Comparison of ENCODE assay signal across 8 cellular contexts in the genomic region with DNA sequence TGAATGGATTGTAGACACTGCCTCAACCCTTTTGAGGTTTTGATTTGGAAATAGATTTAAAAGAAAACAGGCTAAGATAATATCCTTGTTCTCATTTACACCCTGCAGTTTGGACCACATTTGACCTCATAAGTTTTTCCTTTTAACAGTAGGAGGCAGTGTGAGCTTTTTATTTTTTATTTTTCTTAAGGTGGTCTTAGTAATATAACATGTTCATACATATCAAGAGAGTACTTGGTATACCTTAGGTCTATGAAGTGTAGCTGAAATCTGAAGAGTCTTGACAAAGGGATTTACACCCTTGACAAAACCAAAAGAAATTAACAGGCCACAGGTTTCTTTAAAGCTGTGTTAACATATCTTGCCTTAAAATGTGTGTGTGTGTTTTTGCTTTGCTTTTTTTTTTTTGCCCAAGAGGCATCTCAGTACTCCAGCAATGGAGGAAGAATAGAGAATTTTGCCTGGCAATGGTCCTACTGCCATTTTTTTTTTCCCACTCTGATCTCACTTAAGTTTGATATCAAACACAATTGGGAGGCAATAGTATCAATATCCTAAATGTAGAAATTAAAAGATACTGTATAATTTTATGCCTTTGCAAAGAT. TPM values are rescaled to one million over a fixed set of nuclear protein-coding genes. Genes with fewer than 3 reads are reported as not detected.
DNase-seq lines count a peak whose midpoint lies in the region; ATAC-seq and TF ChIP-seq lines count a peak whose summit lies in the region.

No MANE protein-coding gene starts in this region.

- H3K36me3 Mint-ChIP-seq in activated naive CD4-positive, alpha-beta T cell treated with anti-CD3 and anti-CD28 coated beads for 36 hours (ENCODE audit: low read depth), result peaks cover 9% of the 10 kb centered on the region
- H3K36me3 Mint-ChIP-seq in activated naive CD4-positive, alpha-beta T cell treated with anti-CD3 and anti-CD28 coated beads, Interleukin-2, amount 50 U/mL, for 72 hours, result peaks cover 16 to 22% of the 10 kb centered on the region in 2 donors
- H3K36me3 Mint-ChIP-seq in T-helper 1 cell treated with Interleukin-12 subunit alpha and Interleukin-12 subunit beta and Interleukin-4 antibody, amounts not matched to agents 30 μg/mL and 1 μg/mL, for 36 hours (ENCODE audit: low read depth), result peaks cover 28% of the 10 kb centered on the region

- peak overlapping the region; percentile 98 for H3K4me3 Mint-ChIP-seq in activated naive CD4-positive, alpha-beta T cell treated with anti-CD3 and anti-CD28 coated beads for 36 hours
- H3K4me3 Mint-ChIP-seq in T-helper 1 cell treated with Interleukin-12 subunit alpha and Interleukin-12 subunit beta and Interleukin-4 antibody, amounts not matched to agents 30 μg/mL and 1 μg/mL, for 36 hours, result peak overlapping the region; percentile 96

- H3K9me3 Mint-ChIP-seq in activated naive CD4-positive, alpha-beta T cell treated with anti-CD3 and anti-CD28 coated beads for 36 hours, result no peaks in the 10 kb centered on the region
- no peaks in the 10 kb centered on the region for H3K9me3 Mint-ChIP-seq in activated naive CD4-positive, alpha-beta T cell treated with anti-CD3 and anti-CD28 coated beads, Interleukin-2, amount 50 U/mL, for 72 hours
- H3K9me3 Mint-ChIP-seq in T-helper 1 cell treated with Interleukin-12 subunit alpha and Interleukin-12 subunit beta and Interleukin-4 antibody, amounts not matched to agents 30 μg/mL and 1 μg/mL, for 36 hours, result no peaks in the 10 kb centered on the region

- no peak for ATAC-seq in activated naive CD4-positive, alpha-beta T cell treated with anti-CD3 and anti-CD28 coated beads, Interleukin-2, amount 50 U/mL, for 72 hours
- no peak for ATAC-seq in HG03095 (IDR thresholded peaks at IDR 0.05; ENCODE audit: unreplicated experiment)
- ATAC-seq in GM21447 (IDR thresholded peaks at IDR 0.05; ENCODE audit: unreplicated experiment), result no peak

- TF ChIP-seq CTCF in fibroblast of pulmonary artery (IDR thresholded peaks at IDR 0.05; ENCODE audit: low read length, missing control alignments), result peak; percentile 45

- CTCF ChIA-PET in activated naive CD4-positive, alpha-beta T cell treated with anti-CD3 and anti-CD28 coated beads for 36 hours (lab: Charles Lee), result interaction anchor here (1.4 kb wide), 1 partner anchor 120 kb away, joined by 3 read pairs; no protein-coding TSS in a partner anchor

- no peak for DNase-seq in activated naive CD4-positive, alpha-beta T cell treated with anti-CD3 and anti-CD28 coated beads for 36 hours
- no peak for DNase-seq in activated naive CD4-positive, alpha-beta T cell treated with anti-CD3 and anti-CD28 coated beads, Interleukin-2, amount 50 U/mL, for 72 hours (ENCODE audit: low spot score in 2 of 2)
- DNase-seq in fibroblast of pulmonary artery (ENCODE audit: low read depth) (peak; percentile 59), superior temporal gyrus (ENCODE audit: extremely low spot score) (peak; percentile 29), NCI-H510A treated with DMSO at 0.1 percent for 48 hours (lab: John Stamatoyannopoulos, UW) (no peak)

- H3K4me3 ChIP-seq in fibroblast of pulmonary artery (replicated peaks; ENCODE audit: low read depth, low read length), result peak overlapping the region; percentile 90

- no peaks in the 10 kb centered on the region for H3K27me3 Mint-ChIP-seq in activated naive CD4-positive, alpha-beta T cell treated with anti-CD3 and anti-CD28 coated beads for 36 hours (ENCODE audit: low read depth)
- H3K27me3 Mint-ChIP-seq in T-helper 1 cell treated with Interleukin-12 subunit alpha and Interleukin-12 subunit beta and Interleukin-4 antibody, amounts not matched to agents 30 μg/mL and 1 μg/mL, for 36 hours (ENCODE audit: low read depth), result no peaks in the 10 kb centered on the region

- intact Hi-C loops in activated naive CD4-positive, alpha-beta T cell treated with anti-CD3 and anti-CD28 coated beads for 36 hours (cut with micrococcal nuclease), result loop anchor here (1.0 to 2.0 kb wide), 2 partner anchors 125 to 429 kb away; no protein-coding TSS in a partner anchor

- H3K27ac Mint-ChIP-seq in activated naive CD4-positive, alpha-beta T cell treated with anti-CD3 and anti-CD28 coated beads for 36 hours, result peak overlapping the region; percentile 91
- peak overlapping the region in 1 of 2 donors; percentile 95 for H3K27ac Mint-ChIP-seq in activated naive CD4-positive, alpha-beta T cell treated with anti-CD3 and anti-CD28 coated beads, Interleukin-2, amount 50 U/mL, for 72 hours
- H3K27ac Mint-ChIP-seq in T-helper 1 cell treated with Interleukin-12 subunit alpha and Interleukin-12 subunit beta and Interleukin-4 antibody, amounts not matched to agents 30 μg/mL and 1 μg/mL, for 36 hours, result peak overlapping the region; percentile 22

- peaks cover 41% of the 10 kb centered on the region for H3K4me1 Mint-ChIP-seq in activated naive CD4-positive, alpha-beta T cell treated with anti-CD3 and anti-CD28 coated beads for 36 hours (ENCODE audit: low read depth)
- H3K4me1 Mint-ChIP-seq in T-helper 1 cell treated with Interleukin-12 subunit alpha and Interleukin-12 subunit beta and Interleukin-4 antibody, amounts not matched to agents 30 μg/mL and 1 μg/mL, for 36 hours (ENCODE audit: low read depth), result peaks cover 41% of the 10 kb centered on the region

RNA-seq across cellular contexts. Expression of gene RAP2B, which starts 3.3 kb away (rescaled TPM):
- 1 to 10 TPM; 8.6 to 8.7 TPM for total RNA-seq in activated naive CD4-positive, alpha-beta T cell treated with anti-CD3 and anti-CD28 coated beads for 36 hours
- 10 to 100 TPM; 12.4 to 12.7 TPM for total RNA-seq in activated naive CD4-positive, alpha-beta T cell treated with anti-CD3 and anti-CD28 coated beads, Interleukin-2, amount 50 U/mL, for 72 hours

Comparison
In these comparisons a context has a peak if more than half of its experiments do, and no peak if none do; other contexts are left out.
1. DNase-seq: peak in fibroblast of pulmonary artery (single experiment) and superior temporal gyrus (single experiment); none in activated naive CD4-positive, alpha-beta T cell treated with anti-CD3 and anti-CD28 coated beads for 36 hours (single experiment), activated naive CD4-positive, alpha-beta T cell treated with anti-CD3 and anti-CD28 coated beads, Interleukin-2, amount 50 U/mL, for 72 hours (0 of 2) and NCI-H510A treated with DMSO at 0.1 percent for 48 hours (single experiment).